In genomic region chr7:25862993-25863726, GRCh38 we compare ENCODE assay signal across 8 cellular contexts.
DNase-seq lines count a peak whose midpoint lies in the region; ATAC-seq and TF ChIP-seq lines count a peak whose summit lies in the region.

No MANE protein-coding gene starts in this region.

- H3K18ac ChIP-seq in mesenchymal stem cell (ENCODE audit: low read depth in 1 of 2, low read length in 2 of 2): no peak overlapping the region

- no peak overlapping the region for H3K14ac ChIP-seq in mesenchymal stem cell (ENCODE audit: low read length in 2 of 2)

- H3K9ac ChIP-seq in mesenchymal stem cell (ENCODE audit: low read length): peak overlapping the region; percentile 44

- intact Hi-C loops in activated B cell treated with CpG ODN at 0.5 μM for 24 hours (cut with micrococcal nuclease): loop anchor here (2.0 to 10.0 kb wide), 3 partner anchors 992 to 1386 kb away; partner anchors contain the start of gene HOXA11

- no peak overlapping the region for H4K91ac ChIP-seq in mesenchymal stem cell (ENCODE audit: low read length)

- H3K4me1 ChIP-seq in CD8-positive, alpha-beta memory T cell (ENCODE audit: insufficient read depth, low read length): peaks cover 15% of the 10 kb centered on the region
- peaks cover 13% of the 10 kb centered on the region for H3K4me1 ChIP-seq in mesenchymal stem cell (ENCODE audit: control insufficient read depth, insufficient read depth, low read depth, low read length)

- H2BK15ac ChIP-seq in mesenchymal stem cell (ENCODE audit: low read depth, poor library complexity, severe bottlenecking): no peak overlapping the region

- H3K27me3 Mint-ChIP-seq in CD8-positive, alpha-beta memory T cell: peaks cover 20 to 37% of the 10 kb centered on the region in 2 donors
- peaks cover 69% of the 10 kb centered on the region for H3K27me3 Mint-ChIP-seq in activated B cell treated with CpG ODN at 0.5 μM for 24 hours

- CTCF ChIA-PET in CD8-positive, alpha-beta memory T cell (lab: Charles Lee): no interaction called here
- CTCF ChIA-PET in activated B cell treated with CpG ODN at 0.5 μM for 24 hours (lab: Charles Lee): interaction anchor here (1.4 to 1.6 kb wide), 3 partner anchors 11 to 1298 kb away, joined by 3 to 6 read pairs (median 5); no protein-coding TSS in a partner anchor

- peaks cover 4% of the 10 kb centered on the region for H3K9me3 ChIP-seq in CD8-positive, alpha-beta memory T cell (ENCODE audit: low read length)
- H3K9me3 ChIP-seq in mesenchymal stem cell (ENCODE audit: control insufficient read depth, low read length): no peaks in the 10 kb centered on the region

- peak overlapping the region in 6 of 8 donors; percentile 41 to 82 (median 59) for H3K27ac Mint-ChIP-seq in CD8-positive, alpha-beta memory T cell
- no peak overlapping the region for H3K27ac Mint-ChIP-seq in activated B cell treated with CpG ODN at 0.5 μM for 24 hours

- H2BK120ac ChIP-seq in mesenchymal stem cell (ENCODE audit: low read depth, low read length): no peak overlapping the region

- peak overlapping the region in 6 of 7 donors; percentile 44 to 82 (median 71) for H3K4me3 Mint-ChIP-seq in CD8-positive, alpha-beta memory T cell
- H3K4me3 Mint-ChIP-seq in activated B cell treated with CpG ODN at 0.5 μM for 24 hours: peak overlapping the region; percentile 35

- peaks cover 88% of the 10 kb centered on the region for H3K27me3 ChIP-seq in CD8-positive, alpha-beta memory T cell (ENCODE audit: insufficient read depth, low read length, poor library complexity, severe bottlenecking)
- H3K27me3 ChIP-seq in HL-60 (ENCODE audit: insufficient read depth, poor library complexity, severe bottlenecking): peaks cover under 1% of the 10 kb centered on the region
- H3K27me3 ChIP-seq in mesenchymal stem cell (ENCODE audit: control insufficient read depth in 1 of 2, insufficient read depth in 1 of 2, low read length in 2 of 2): peaks cover 0 to 51% of the 10 kb centered on the region in 2 experiments

- H2AFZ ChIP-seq in mesenchymal stem cell (ENCODE audit: low read depth, low read length): no peak overlapping the region

- H3K4me1 Mint-ChIP-seq in CD8-positive, alpha-beta memory T cell: peaks cover 14 to 24% (median 17%) of the 10 kb centered on the region in 3 donors
- H3K4me1 Mint-ChIP-seq in activated B cell treated with CpG ODN at 0.5 μM for 24 hours: peaks cover 14% of the 10 kb centered on the region

- H4K8ac ChIP-seq in mesenchymal stem cell (ENCODE audit: low read length): no peak overlapping the region

- H3K27ac ChIP-seq in CD8-positive, alpha-beta memory T cell (ENCODE audit: low read depth, low read length): no peak overlapping the region
- H3K27ac ChIP-seq in HL-60 (replicated peaks) (peak overlapping the region; percentile 52), mesenchymal stem cell (ENCODE audit: low read length, poor library complexity, severe bottlenecking) (peak overlapping the region; percentile 45)

- peak overlapping the region; percentile 46 for H3K4me2 ChIP-seq in mesenchymal stem cell (ENCODE audit: low read length, poor library complexity, severe bottlenecking)

- H2BK5ac ChIP-seq in mesenchymal stem cell (ENCODE audit: low read depth, low read length, poor library complexity, severe bottlenecking): no peak overlapping the region

- H3K36me3 Mint-ChIP-seq in CD8-positive, alpha-beta memory T cell: peaks cover 0 to 4% (median 0%) of the 10 kb centered on the region in 3 donors
- H3K36me3 Mint-ChIP-seq in activated B cell treated with CpG ODN at 0.5 μM for 24 hours (ENCODE audit: low read depth): peaks cover 2% of the 10 kb centered on the region

- H3K79me1 ChIP-seq in mesenchymal stem cell (replicated peaks; ENCODE audit: low read length, poor library complexity, severe bottlenecking): peaks cover 12% of the 10 kb centered on the region

- no peak overlapping the region for H3K4me3 ChIP-seq in CD8-positive, alpha-beta memory T cell (ENCODE audit: low read length)
- H3K4me3 ChIP-seq in HL-60 (replicated peaks; ENCODE audit: insufficient read depth, low read length) (peak overlapping the region; percentile 26), mesenchymal stem cell (ENCODE audit: insufficient read depth in 1 of 2, low read depth in 1 of 2, low read length in 2 of 2) (peak overlapping the region in 1 of 2 experiments; percentile 64)

- TF ChIP-seq CTCF in HL-60 (IDR thresholded peaks at IDR 0.05; ENCODE audit: insufficient read depth, low read length) (no peak), activated B cell treated with CpG ODN at 0.5 μM for 24 hours (IDR thresholded peaks at IDR 0.05) (no peak), GM13977 (IDR thresholded peaks at IDR 0.05; ENCODE audit: extremely low read depth, insufficient read depth, missing control alignments) (no peak)

- POLR2A ChIA-PET in CD8-positive, alpha-beta memory T cell (lab: Charles Lee): no interaction called here
- POLR2A ChIA-PET in activated B cell treated with CpG ODN at 0.5 μM for 24 hours (lab: Charles Lee): interaction anchor here (0.8 to 1.2 kb wide), 2 partner anchors 105 to 1298 kb away, joined by 3 to 4 read pairs; no protein-coding TSS in a partner anchor

- no peak for DNase-seq in CD8-positive, alpha-beta memory T cell
- no peak for DNase-seq in HL-60 (ENCODE audit: low read depth in 1 of 2, low spot score in 1 of 2)
- no peak for DNase-seq in activated B cell treated with CpG ODN at 0.5 μM for 24 hours
- DNase-seq in mesenchymal stem cell: no peak
- no peak for DNase-seq in GM13977 (ENCODE audit: low spot score)
- DNase-seq in activated CD4-positive, alpha-beta T cell treated with anti-CD3 and anti-CD28 coated beads, Interleukin-2, amount 50 U/mL, for 1 hour: no peak

- H3K36me3 ChIP-seq in CD8-positive, alpha-beta memory T cell (ENCODE audit: insufficient read depth, low read length): no peaks in the 10 kb centered on the region
- no peaks in the 10 kb centered on the region for H3K36me3 ChIP-seq in mesenchymal stem cell (ENCODE audit: control insufficient read depth in 1 of 2, insufficient read depth in 2 of 2, low read depth in 1 of 2, low read length in 2 of 2)

- in situ Hi-C loops in GM13977 (cut with MboI; ENCODE audit: low pct_unique_long_range_greater_than_20kb, low sequenced_read_pairs, unreplicated experiment): no loop called here

- no peak overlapping the region for H3K23ac ChIP-seq in mesenchymal stem cell (ENCODE audit: low read length in 2 of 2)

- H3K4ac ChIP-seq in mesenchymal stem cell (ENCODE audit: low read depth in 1 of 2, low read length in 2 of 2): no peak overlapping the region

- peaks cover 37 to 52% (median 49%) of the 10 kb centered on the region in 5 donors for H3K9me3 Mint-ChIP-seq in CD8-positive, alpha-beta memory T cell
- H3K9me3 Mint-ChIP-seq in activated B cell treated with CpG ODN at 0.5 μM for 24 hours: peaks cover 7% of the 10 kb centered on the region

- H2BK12ac ChIP-seq in mesenchymal stem cell (ENCODE audit: low read length in 2 of 2): no peak overlapping the region

- no peak overlapping the region for H2AK5ac ChIP-seq in mesenchymal stem cell (ENCODE audit: low read length, severe bottlenecking)

- ATAC-seq in activated B cell treated with CpG ODN at 0.5 μM for 24 hours (ENCODE audit: low read depth) (no peak), GM21576 (IDR thresholded peaks at IDR 0.05; ENCODE audit: unreplicated experiment) (no peak), GM21786 (IDR thresholded peaks at IDR 0.05; ENCODE audit: unreplicated experiment) (no peak)

- 62% methylated on average over 8 of the region's 13 CpGs for whole genome bisulfite sequencing in mesenchymal stem cell
